Comparison of ENCODE assay signal across 23 cellular contexts in genomic region chr19:55111238-55111831, GRCh38. TPM values are rescaled to one million over a fixed set of nuclear protein-coding genes. Genes with fewer than 3 reads are reported as not detected.
A peak's percentile ranks its signal among the peaks of the same experiment; 100 is the strongest.
DNase-seq lines count a peak whose midpoint lies in the region; ATAC-seq and TF ChIP-seq lines count a peak whose summit lies in the region.
"Had no signal": no experiment of that assay in that cellular context is flagged by ENCODE, and none has a peak within 500 bp of the region (broad histone marks: within the 10 kb centered on the region; RNA-seq: fewer than 3 reads in every experiment).

No MANE protein-coding gene starts in this region.

- peak overlapping the region; percentile 96 to 99 (median 97) for H3K27ac ChIP-seq in esophagus muscularis mucosa (replicated peaks in 1 of 4)
- H3K27ac ChIP-seq in thoracic aorta: peak overlapping the region; percentile 59 to 61
- H3K27ac ChIP-seq: brain microvascular endothelial cell, KMS-11 had no signal

- no peak for TF ChIP-seq EP300 in esophagus muscularis mucosa (IDR thresholded peaks at IDR 0.05)

- H3K27ac Mint-ChIP-seq in T-helper 17 cell: peak overlapping the region; percentile 81
- peak overlapping the region; percentile 81 for H3K27ac Mint-ChIP-seq in nephron progenitor cell
- no peak overlapping the region for H3K27ac Mint-ChIP-seq in activated CD4-positive, alpha-beta memory T cell treated with anti-CD3 and anti-CD28 coated beads, Interleukin-2, amount 10 ng/mL, durations not matched to agents 7 days and 5 days
- H3K27ac Mint-ChIP-seq: activated CD8-positive, alpha-beta memory T cell treated with anti-CD3 and anti-CD28 coated beads, Interleukin-2, amount 10 ng/mL, durations not matched to agents 7 days and 5 days; activated naive CD8-positive, alpha-beta T cell treated with anti-CD3 and anti-CD28 coated beads, Interleukin-2, amount 10 ng/mL, durations not matched to agents 7 days and 5 days; activated T-helper 2 cell treated with anti-CD3 and anti-CD28 coated beads, Interferon-gamma antibody, Interleukin-2, Interleukin-4, amounts not matched to agents 10 μg/mL and 5 μg/mL and 100 μg/mL, durations not matched to agents 14 hours and 24 hours and 36 hours; CD8-positive, alpha-beta T cell; dendritic cell treated with granulocyte-macrophage colony-stimulating factor and Interleukin-4, amounts not matched to agents 40 ng/mL and 50 ng/mL, for 4 days had no signal

- DNase-seq in T-helper 17 cell (no peak), esophagus muscularis mucosa (ENCODE audit: extremely low spot score) (no peak), nephron progenitor cell (no peak), thoracic aorta (ENCODE audit: low spot score) (no peak), DMS114 treated with DMSO at 0.1 percent for 48 hours (lab: John Stamatoyannopoulos, UW; ENCODE audit: unreplicated experiment) (no peak)
- no peak for DNase-seq in activated CD4-positive, alpha-beta memory T cell treated with anti-CD3 and anti-CD28 coated beads, Interleukin-2, amount 10 ng/mL, durations not matched to agents 7 days and 5 days
- DNase-seq: activated CD8-positive, alpha-beta memory T cell treated with anti-CD3 and anti-CD28 coated beads, Interleukin-2, amount 10 ng/mL, durations not matched to agents 7 days and 5 days; activated naive CD8-positive, alpha-beta T cell treated with anti-CD3 and anti-CD28 coated beads, Interleukin-2, amount 10 ng/mL, durations not matched to agents 7 days and 5 days; brain microvascular endothelial cell; CD8-positive, alpha-beta T cell; DND-41; NCI-H1930; NCI-H446 treated with DMSO at 0.1 percent for 48 hours; NK-92 treated with Interleukin-12 subunit alpha and Interleukin-12 subunit beta, amount 100 ng/mL, for 24 hours; posterior cingulate gyrus; stimulated activated CD4-positive, alpha-beta T cell treated with anti-CD3 and anti-CD28 coated beads, Interleukin-4, amount 100 ng/mL, for 4 hours had no signal

- no peaks in the 10 kb centered on the region for H3K9me3 ChIP-seq in T-helper 17 cell (ENCODE audit: control insufficient read depth, low read length, poor library complexity, severe bottlenecking)
- no peaks in the 10 kb centered on the region for H3K9me3 ChIP-seq in esophagus muscularis mucosa
- no peaks in the 10 kb centered on the region for H3K9me3 ChIP-seq in thoracic aorta

- TF ChIP-seq CTCF in esophagus muscularis mucosa (IDR thresholded peaks at IDR 0.05) (no peak), nephron progenitor cell (IDR thresholded peaks at IDR 0.05) (no peak), thoracic aorta (IDR thresholded peaks at IDR 0.05) (no peak)

- peaks cover 10% of the 10 kb centered on the region for H3K36me3 Mint-ChIP-seq in T-helper 17 cell (ENCODE audit: low read depth)
- peaks cover 20% of the 10 kb centered on the region for H3K36me3 Mint-ChIP-seq in nephron progenitor cell (ENCODE audit: low read depth)
- peaks cover 35% of the 10 kb centered on the region for H3K36me3 Mint-ChIP-seq in activated CD4-positive, alpha-beta memory T cell treated with anti-CD3 and anti-CD28 coated beads, Interleukin-2, amount 10 ng/mL, durations not matched to agents 7 days and 5 days (ENCODE audit: low read depth)

- H3K4me3 ChIP-seq in esophagus muscularis mucosa (peak overlapping the region; percentile 6 to 25 (median 16)), thoracic aorta (no peak overlapping the region)

- no peaks in the 10 kb centered on the region for H3K9me3 Mint-ChIP-seq in nephron progenitor cell
- no peaks in the 10 kb centered on the region for H3K9me3 Mint-ChIP-seq in activated CD4-positive, alpha-beta memory T cell treated with anti-CD3 and anti-CD28 coated beads, Interleukin-2, amount 10 ng/mL, durations not matched to agents 7 days and 5 days
- H3K9me3 Mint-ChIP-seq: activated naive CD8-positive, alpha-beta T cell treated with anti-CD3 and anti-CD28 coated beads, Interleukin-2, amount 10 ng/mL, durations not matched to agents 7 days and 5 days; activated T-helper 2 cell treated with anti-CD3 and anti-CD28 coated beads, Interferon-gamma antibody, Interleukin-2, Interleukin-4, amounts not matched to agents 10 μg/mL and 5 μg/mL and 100 μg/mL, durations not matched to agents 14 hours and 24 hours and 36 hours; CD8-positive, alpha-beta T cell; dendritic cell treated with granulocyte-macrophage colony-stimulating factor and Interleukin-4, amounts not matched to agents 40 ng/mL and 50 ng/mL, for 4 days had no signal

- CTCF ChIA-PET in activated CD4-positive, alpha-beta memory T cell treated with anti-CD3 and anti-CD28 coated beads, Interleukin-2, amount 10 ng/mL, durations not matched to agents 7 days and 5 days (lab: Charles Lee): no interaction called here

- H3K4me3 Mint-ChIP-seq in T-helper 17 cell (no peak overlapping the region), nephron progenitor cell (no peak overlapping the region)
- H3K4me3 Mint-ChIP-seq in activated CD4-positive, alpha-beta memory T cell treated with anti-CD3 and anti-CD28 coated beads, Interleukin-2, amount 10 ng/mL, durations not matched to agents 7 days and 5 days: no peak overlapping the region
- H3K4me3 Mint-ChIP-seq: activated CD8-positive, alpha-beta memory T cell treated with anti-CD3 and anti-CD28 coated beads, Interleukin-2, amount 10 ng/mL, durations not matched to agents 7 days and 5 days; activated naive CD8-positive, alpha-beta T cell treated with anti-CD3 and anti-CD28 coated beads, Interleukin-2, amount 10 ng/mL, durations not matched to agents 7 days and 5 days; CD8-positive, alpha-beta T cell; dendritic cell treated with granulocyte-macrophage colony-stimulating factor and Interleukin-4, amounts not matched to agents 40 ng/mL and 50 ng/mL, for 4 days had no signal

- H3K27me3 Mint-ChIP-seq in T-helper 17 cell (no peaks in the 10 kb centered on the region), nephron progenitor cell (ENCODE audit: low read depth, poor library complexity) (peaks cover 3% of the 10 kb centered on the region)
- no peaks in the 10 kb centered on the region for H3K27me3 Mint-ChIP-seq in activated CD4-positive, alpha-beta memory T cell treated with anti-CD3 and anti-CD28 coated beads, Interleukin-2, amount 10 ng/mL, durations not matched to agents 7 days and 5 days
- H3K27me3 Mint-ChIP-seq: activated CD8-positive, alpha-beta memory T cell treated with anti-CD3 and anti-CD28 coated beads, Interleukin-2, amount 10 ng/mL, durations not matched to agents 7 days and 5 days; activated naive CD8-positive, alpha-beta T cell treated with anti-CD3 and anti-CD28 coated beads, Interleukin-2, amount 10 ng/mL, durations not matched to agents 7 days and 5 days; dendritic cell treated with granulocyte-macrophage colony-stimulating factor and Interleukin-4, amounts not matched to agents 40 ng/mL and 50 ng/mL, for 4 days had no signal

- H3K4me1 Mint-ChIP-seq in T-helper 17 cell (peaks cover 29% of the 10 kb centered on the region), nephron progenitor cell (peaks cover 47% of the 10 kb centered on the region)
- H3K4me1 Mint-ChIP-seq in activated CD4-positive, alpha-beta memory T cell treated with anti-CD3 and anti-CD28 coated beads, Interleukin-2, amount 10 ng/mL, durations not matched to agents 7 days and 5 days: peaks cover 26% of the 10 kb centered on the region

- no peak for TF ChIP-seq POLR2A in esophagus muscularis mucosa (IDR thresholded peaks at IDR 0.05; ENCODE audit: low read depth)

- peaks cover 50 to 75% (median 69%) of the 10 kb centered on the region in 4 donors for H3K4me1 ChIP-seq in esophagus muscularis mucosa
- H3K4me1 ChIP-seq in thoracic aorta (ENCODE audit: control insufficient read depth in 1 of 2, low read depth in 2 of 2): peaks cover 26 to 48% of the 10 kb centered on the region in 2 donors

- H3K36me3 ChIP-seq in esophagus muscularis mucosa (peaks cover 16 to 44% (median 40%) of the 10 kb centered on the region in 4 donors), thoracic aorta (peaks cover 2% of the 10 kb centered on the region)

- POLR2A ChIA-PET in activated CD4-positive, alpha-beta memory T cell treated with anti-CD3 and anti-CD28 coated beads, Interleukin-2, amount 10 ng/mL, durations not matched to agents 7 days and 5 days (lab: Charles Lee): no interaction called here

- H3K27me3 ChIP-seq in esophagus muscularis mucosa: no peaks in the 10 kb centered on the region
- H3K27me3 ChIP-seq in thoracic aorta (replicated peaks; ENCODE audit: insufficient read depth): no peaks in the 10 kb centered on the region
- H3K27me3 ChIP-seq: brain microvascular endothelial cell had no signal

- 73% methylated on average over 18 of the region's 21 CpGs for WGBS in esophagus muscularis mucosa

- intact Hi-C loops in esophagus muscularis mucosa (cut with DNase I): loop anchor here (10.0 kb wide), 1 partner anchor 543 kb away; the partner anchor contains the start of gene U2AF2

- ATAC-seq in T-helper 17 cell: no peak
- no peak for ATAC-seq in thoracic aorta (ENCODE audit: insufficient number of reproducible peaks, low FRiP score, low read depth)
- ATAC-seq in HG03175 (IDR thresholded peaks at IDR 0.05; ENCODE audit: unreplicated experiment): no peak
- ATAC-seq: activated CD8-positive, alpha-beta memory T cell treated with anti-CD3 and anti-CD28 coated beads, Interleukin-2, amount 10 ng/mL, durations not matched to agents 7 days and 5 days; CD8-positive, alpha-beta T cell had no signal

RNA-seq across cellular contexts. Expression of gene PPP1R12C, which starts 6.1 kb away (rescaled TPM):
- total RNA-seq in T-helper 17 cell (100 to 1,000 TPM; 133 to 173 TPM), esophagus muscularis mucosa (100 to 1,000 TPM; 257 to 451 (median 351) TPM), thoracic aorta (100 to 1,000 TPM; 194 to 250 TPM)
- total RNA-seq in activated CD4-positive, alpha-beta memory T cell treated with anti-CD3 and anti-CD28 coated beads, Interleukin-2, amount 10 ng/mL, durations not matched to agents 7 days and 5 days: 100 to 1,000 TPM; 132 to 134 TPM

RNA-seq across cellular contexts. Expression of gene EPS8L1, which starts 35.7 kb away (rescaled TPM):
- total RNA-seq in T-helper 17 cell (1 to 10 TPM; 1.8 to 3.3 TPM), esophagus muscularis mucosa (1 to 10 TPM; 1.0 to 8.7 (median 1.2) TPM), thoracic aorta (10 to 100 TPM in 1 of 2 donors, 1 to 10 TPM in 1; 5.4 to 16.3 TPM)
- total RNA-seq in activated CD4-positive, alpha-beta memory T cell treated with anti-CD3 and anti-CD28 coated beads, Interleukin-2, amount 10 ng/mL, durations not matched to agents 7 days and 5 days: 1 to 10 TPM; 6.9 to 7.6 TPM

RNA-seq across cellular contexts. Expression of gene TNNT1, which starts 37.7 kb away (rescaled TPM):
- total RNA-seq in T-helper 17 cell (under 1 TPM in 1 of 2 donors, not detected in 1; 0.52 TPM), esophagus muscularis mucosa (1 to 10 TPM in 1 of 4 donors, not detected in 3; 2.0 TPM), thoracic aorta (not detected)
- total RNA-seq in activated CD4-positive, alpha-beta memory T cell treated with anti-CD3 and anti-CD28 coated beads, Interleukin-2, amount 10 ng/mL, durations not matched to agents 7 days and 5 days: under 1 TPM; 0.38 to 0.68 TPM
- total RNA-seq: activated naive CD8-positive, alpha-beta T cell treated with anti-CD3 and anti-CD28 coated beads, Interleukin-2, amount 10 ng/mL, durations not matched to agents 7 days and 5 days; CD8-positive, alpha-beta T cell had no signal

RNA-seq across cellular contexts. Expression of gene TNNI3, which starts 46.2 kb away (rescaled TPM):
- total RNA-seq in T-helper 17 cell: not detected
- total RNA-seq in esophagus muscularis mucosa: not detected
- not detected for total RNA-seq in thoracic aorta
- total RNA-seq in activated CD4-positive, alpha-beta memory T cell treated with anti-CD3 and anti-CD28 coated beads, Interleukin-2, amount 10 ng/mL, durations not matched to agents 7 days and 5 days: not detected
- total RNA-seq: activated CD8-positive, alpha-beta memory T cell treated with anti-CD3 and anti-CD28 coated beads, Interleukin-2, amount 10 ng/mL, durations not matched to agents 7 days and 5 days; activated naive CD8-positive, alpha-beta T cell treated with anti-CD3 and anti-CD28 coated beads, Interleukin-2, amount 10 ng/mL, durations not matched to agents 7 days and 5 days; activated T-helper 2 cell treated with anti-CD3 and anti-CD28 coated beads, Interferon-gamma antibody, Interleukin-2, Interleukin-4, amounts not matched to agents 10 μg/mL and 5 μg/mL and 100 μg/mL, durations not matched to agents 14 hours and 24 hours and 36 hours; CD8-positive, alpha-beta T cell; endothelial cell of umbilical vein; HT1080; mucosa of gallbladder had no signal

RNA-seq across cellular contexts. Expression of gene RDH13, which starts 48.4 kb away (rescaled TPM):
- total RNA-seq in T-helper 17 cell (10 to 100 TPM; 11.3 to 12.9 TPM), esophagus muscularis mucosa (10 to 100 TPM; 11.1 to 16.4 (median 12.3) TPM), thoracic aorta (10 to 100 TPM; 22.2 to 23.6 TPM)
- 10 to 100 TPM; 15.3 to 15.5 TPM for total RNA-seq in activated CD4-positive, alpha-beta memory T cell treated with anti-CD3 and anti-CD28 coated beads, Interleukin-2, amount 10 ng/mL, durations not matched to agents 7 days and 5 days
